In the genomic region with DNA sequence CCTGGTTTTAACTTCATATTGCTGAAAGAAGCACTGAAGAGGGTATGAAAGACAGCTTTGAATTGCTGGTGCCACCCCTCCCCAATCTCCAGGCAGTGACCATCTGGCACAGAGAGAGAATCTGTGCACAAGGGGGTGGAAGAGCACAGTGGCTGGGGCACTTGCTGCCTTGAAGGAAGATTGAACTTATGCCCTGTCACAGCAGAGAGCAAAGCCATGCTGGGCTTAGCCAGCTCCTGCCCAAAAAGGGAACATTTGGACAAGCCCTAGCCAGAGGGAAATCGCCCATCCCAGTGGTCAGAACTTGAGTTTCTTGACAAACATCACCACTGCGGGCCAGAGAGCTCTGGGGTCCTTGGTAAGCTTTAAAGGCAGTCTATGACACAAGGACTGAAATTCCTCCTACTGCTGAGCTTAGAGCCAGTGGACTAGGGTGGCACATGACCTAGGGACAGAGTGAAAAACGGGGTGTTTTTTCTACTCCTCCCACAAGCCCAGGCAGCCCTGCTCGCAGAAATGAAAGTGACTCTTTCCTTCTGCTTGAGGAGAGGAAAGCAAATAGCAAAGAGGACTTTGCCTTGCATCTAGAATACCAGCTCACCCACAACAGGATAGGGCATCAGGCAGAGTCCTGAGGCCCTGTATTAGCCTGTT, we compare ENCODE assay signal across 16 cellular contexts.
DNase-seq lines count a peak whose midpoint lies in the region; ATAC-seq and TF ChIP-seq lines count a peak whose summit lies in the region.
"Had no signal": no experiment of that assay in that cellular context is flagged by ENCODE, and none has a peak within 500 bp of the region (broad histone marks: within the 10 kb centered on the region; RNA-seq: fewer than 3 reads in every experiment).

No MANE protein-coding gene starts in this region.

- no peak for TF ChIP-seq CTCF in left ventricle myocardium inferior (IDR thresholded peaks at IDR 0.05; ENCODE audit: borderline replicate concordance)
- TF ChIP-seq CTCF in Panc1 (IDR thresholded peaks at IDR 0.05), result no peak
- no peak for TF ChIP-seq CTCF in hepatocyte (IDR thresholded peaks at IDR 0.05; ENCODE audit: poor library complexity)
- TF ChIP-seq CTCF in upper lobe of right lung (IDR thresholded peaks at IDR 0.05), result no peak
- no peak for TF ChIP-seq CTCF in right lobe of liver (IDR thresholded peaks at IDR 0.05)

- H3K9me3 ChIP-seq in left ventricle myocardium inferior (replicated peaks), result peaks cover 26% of the 10 kb centered on the region
- H3K9me3 ChIP-seq in Panc1 (ENCODE audit: control insufficient read depth, insufficient read depth, low read depth, low read length), result no peaks in the 10 kb centered on the region
- no peaks in the 10 kb centered on the region for H3K9me3 ChIP-seq in hepatocyte (ENCODE audit: low read depth)
- H3K9me3 ChIP-seq in upper lobe of right lung, result peaks cover 12% of the 10 kb centered on the region
- H3K9me3 ChIP-seq in right lobe of liver, result no peaks in the 10 kb centered on the region

- DNase-seq in left ventricle myocardium superior, result no peak
- DNase-seq in left ventricle myocardium inferior, result no peak
- no peak for DNase-seq in Panc1 (ENCODE audit: low read depth, low spot score)
- DNase-seq in hepatocyte (ENCODE audit: low spot score), result peak; percentile 28
- DNase-seq in upper lobe of right lung, result no peak
- DNase-seq in NCI-H187 treated with DMSO at 0.1 percent for 48 hours (lab: John Stamatoyannopoulos, UW), result no peak
- DNase-seq in right lobe of liver, result no peak
- DNase-seq in NCI-H748 treated with DMSO at 0.1 percent for 48 hours (lab: John Stamatoyannopoulos, UW), result no peak
- DNase-seq: Calu3; CD4-positive, CD25-positive, alpha-beta regulatory T cell; NCI-H1105 treated with DMSO at 0.1 percent for 48 hours; NCI-H1930; NCI-H2171; NCI-H510A; PC-9; SIG-M5 had no signal

- H3K4me1 ChIP-seq in left ventricle myocardium inferior (peaks cover 13% of the 10 kb centered on the region), Panc1 (ENCODE audit: control insufficient read depth, insufficient read depth, low read length) (no peaks in the 10 kb centered on the region), hepatocyte (ENCODE audit: insufficient read depth) (no peaks in the 10 kb centered on the region), upper lobe of right lung (no peaks in the 10 kb centered on the region), right lobe of liver (no peaks in the 10 kb centered on the region)

- H3K27me3 ChIP-seq in left ventricle myocardium inferior (ENCODE audit: low read depth) (no peaks in the 10 kb centered on the region), Panc1 (ENCODE audit: control insufficient read depth, insufficient read depth, low read length) (no peaks in the 10 kb centered on the region), hepatocyte (no peaks in the 10 kb centered on the region), upper lobe of right lung (no peaks in the 10 kb centered on the region), right lobe of liver (no peaks in the 10 kb centered on the region)

- H4K20me1 ChIP-seq in hepatocyte (ENCODE audit: insufficient read depth, poor library complexity, severe bottlenecking), result no peaks in the 10 kb centered on the region

- no peaks in the 10 kb centered on the region for H3K9me2 ChIP-seq in hepatocyte (replicated peaks; ENCODE audit: insufficient read depth)

- H3K36me3 ChIP-seq in left ventricle myocardium inferior (no peaks in the 10 kb centered on the region), Panc1 (ENCODE audit: control insufficient read depth, insufficient read depth, low read length) (no peaks in the 10 kb centered on the region; the same call in 1 of the 2 replicates), hepatocyte (replicated peaks; ENCODE audit: insufficient read depth, low read depth) (no peaks in the 10 kb centered on the region), upper lobe of right lung (no peaks in the 10 kb centered on the region), right lobe of liver (no peaks in the 10 kb centered on the region)

- peak overlapping the region; percentile 28 for H2AFZ ChIP-seq in hepatocyte
- H2AFZ ChIP-seq: PC-9 had no signal

- 62% methylated on average over 4 of the region's 4 CpGs for WGBS in hepatocyte (ENCODE audit: low lambda C conversion rate, missing lambda C conversion rate)
- 34% methylated on average over 3 of the region's 4 CpGs for WGBS in right lobe of liver (ENCODE audit: insufficient coverage, low coverage, low lambda C conversion rate, missing lambda C conversion rate)

- H3K4me3 ChIP-seq in left ventricle myocardium inferior (no peak overlapping the region), Panc1 (ENCODE audit: low read depth in 2 of 2, low read length in 2 of 2) (peak overlapping the region in 1 of 2 experiments; percentile 9; a peak in 1 of 4 replicates), hepatocyte (no peak overlapping the region), upper lobe of right lung (no peak overlapping the region), right lobe of liver (no peak overlapping the region)
- H3K4me3 ChIP-seq: PC-9 had no signal

- POLR2A ChIA-PET in Panc1 (lab: Charles Lee), result no interaction called here

- ATAC-seq in left ventricle myocardium superior (peak; percentile 38), Panc1 (peak; percentile 53; the same call in 1 of the 2 replicates), upper lobe of right lung (peak; percentile 10), right lobe of liver (no peak)

- peak overlapping the region; percentile 63 for H3K4me2 ChIP-seq in hepatocyte
- H3K4me2 ChIP-seq: PC-9 had no signal

- H3K27ac ChIP-seq in left ventricle myocardium inferior (replicated peaks) (no peak overlapping the region), Panc1 (ENCODE audit: low read length) (no peak overlapping the region), hepatocyte (peak overlapping the region; percentile 51), upper lobe of right lung (no peak overlapping the region), right lobe of liver (no peak overlapping the region)
- H3K27ac ChIP-seq: PC-9 had no signal

- no peak for TF ChIP-seq POLR2A in right lobe of liver (IDR thresholded peaks at IDR 0.05)

- CTCF ChIA-PET in Panc1 (lab: Charles Lee), result no interaction called here

- no peaks in the 10 kb centered on the region for H3K79me2 ChIP-seq in hepatocyte

- BruUV-seq in Panc1 (replicated peaks; lab: Mats Ljungman, UMichigan), result no TSS peak

- in situ Hi-C loops in Panc1 (cut with HindIII; ENCODE audit: low pct_unique_long_range_greater_than_20kb, low sequenced_read_pairs), result no loop called here

- intact Hi-C loops in left ventricle myocardium superior (cut with micrococcal nuclease), result no loop called here
- intact Hi-C loops in left ventricle myocardium inferior (cut with micrococcal nuclease), result no loop called here
- intact Hi-C loops in Panc1 (cut with micrococcal nuclease; ENCODE audit: unreplicated experiment), result no loop called here
- intact Hi-C loops in upper lobe of right lung (cut with DNase I), result no loop called here
- intact Hi-C loops in right lobe of liver (cut with DNase I), result no loop called here

Comparison
In these comparisons a context has a peak if more than half of its experiments do, and no peak if none do; other contexts are left out.
1. ATAC-seq: peak in left ventricle myocardium superior (single experiment), Panc1 (single experiment) and upper lobe of right lung (single experiment); none in right lobe of liver (0 of 4).